Comparison of ENCODE assay signal across 15 cellular contexts in genomic region chr15:78083687-78084358, GRCh38. TPM values are rescaled to one million over a fixed set of nuclear protein-coding genes. Genes with fewer than 3 reads are reported as not detected.
A peak's percentile ranks its signal among the peaks of the same experiment; 100 is the strongest.
DNase-seq lines count a peak whose midpoint lies in the region; TF ChIP-seq lines count a peak whose summit lies in the region.
"Had no signal": no experiment of that assay in that cellular context is flagged by ENCODE, and none has a peak within 500 bp of the region (broad histone marks: within the 10 kb centered on the region; RNA-seq: fewer than 3 reads in every experiment).

No MANE protein-coding gene starts in this region.

- DNase-seq in GM10248 (ENCODE audit: extremely low spot score) (peak; percentile 39), GM19240 (ENCODE audit: insufficient read length, low spot score) (peak; percentile 33), HuH-7 (ENCODE audit: low spot score) (peak; percentile 48), left kidney (ENCODE audit: low read depth, low spot score) (peak; percentile 29), CD1c-positive myeloid dendritic cell (ENCODE audit: extremely low spot score) (no peak), tibial nerve (ENCODE audit: low spot score in 2 of 2) (no peak), NCI-H2107 (lab: John Stamatoyannopoulos, UW) (no peak)
- DNase-seq in stimulated activated CD4-positive, alpha-beta T cell treated with anti-CD3 and anti-CD28 coated beads, Interleukin-4, amount 100 ng/mL, for 24 hours, result no peak
- DNase-seq: amygdala; EL; NCI-H1092; NCI-H446 treated with DMSO at 0.1 percent for 48 hours; RPMI8226; stimulated activated naive CD4-positive, alpha-beta T cell had no signal

- H3K27ac ChIP-seq in tibial nerve, result no peak overlapping the region

- peaks cover 0 to 13% (median 0%) of the 10 kb centered on the region in 4 donors for H3K4me1 ChIP-seq in tibial nerve

- CTCF ChIA-PET in GM10248 (lab: Yijun Ruan, JAX), result interaction anchor here (1.0 to 3.2 kb wide), 6 partner anchors 7 to 25 kb away, joined by 3 to 13 read pairs (median 4); no protein-coding TSS in a partner anchor

- POLR2A ChIA-PET in GM10248 (lab: Yijun Ruan, JAX), result no interaction called here

- TF ChIP-seq CTCF in GM10248 (IDR thresholded peaks at IDR 0.05; ENCODE audit: control extremely low read depth, extremely low read depth, low read depth, missing control alignments) (no peak), tibial nerve (IDR thresholded peaks at IDR 0.05) (no peak)

- no peak for TF ChIP-seq EP300 in tibial nerve (IDR thresholded peaks at IDR 0.05)

- H3K36me3 ChIP-seq in tibial nerve, result no peaks in the 10 kb centered on the region

- TF ChIP-seq POLR2A in tibial nerve (IDR thresholded peaks at IDR 0.05), result no peak

- H3K27me3 ChIP-seq in tibial nerve, result no peaks in the 10 kb centered on the region

- H3K4me3 ChIP-seq in tibial nerve, result no peak overlapping the region

- 87 to 92% methylated on average over 5 of the region's 5 CpGs for WGBS in tibial nerve, 2 donors

- no peaks in the 10 kb centered on the region for H3K9me3 ChIP-seq in tibial nerve

RNA-seq across cellular contexts. Expression of gene TBC1D2B, which starts 6.3 kb away (rescaled TPM):
- 100 to 1,000 TPM in 2 of 4 donors, 10 to 100 TPM in 2; 64.5 to 127 (median 94.5) TPM for total RNA-seq in tibial nerve

RNA-seq across cellular contexts. Expression of gene SH2D7, which starts 8.5 kb away (rescaled TPM):
- total RNA-seq in tibial nerve, result not detected
- total RNA-seq: B cell had no signal

RNA-seq across cellular contexts. Expression of gene CIB2, which starts 47.4 kb away (rescaled TPM):
- total RNA-seq in tibial nerve, result 10 to 100 TPM in 1 of 4 donors, 1 to 10 TPM in 2, under 1 TPM in 1; 0.63 to 11.0 (median 2.8) TPM

Comparison
In these comparisons a context has a peak if more than half of its experiments do, and no peak if none do; other contexts are left out.
1. DNase-seq: peak in GM10248 (single experiment), GM19240 (single experiment), HuH-7 (single experiment) and left kidney (single experiment); none in CD1c-positive myeloid dendritic cell (single experiment), stimulated activated CD4-positive, alpha-beta T cell treated with anti-CD3 and anti-CD28 coated beads, Interleukin-4, amount 100 ng/mL, for 24 hours (single experiment), tibial nerve (0 of 2) and NCI-H2107 (single experiment).